Comparison of ENCODE assay signal across 23 cellular contexts in the genomic region with DNA sequence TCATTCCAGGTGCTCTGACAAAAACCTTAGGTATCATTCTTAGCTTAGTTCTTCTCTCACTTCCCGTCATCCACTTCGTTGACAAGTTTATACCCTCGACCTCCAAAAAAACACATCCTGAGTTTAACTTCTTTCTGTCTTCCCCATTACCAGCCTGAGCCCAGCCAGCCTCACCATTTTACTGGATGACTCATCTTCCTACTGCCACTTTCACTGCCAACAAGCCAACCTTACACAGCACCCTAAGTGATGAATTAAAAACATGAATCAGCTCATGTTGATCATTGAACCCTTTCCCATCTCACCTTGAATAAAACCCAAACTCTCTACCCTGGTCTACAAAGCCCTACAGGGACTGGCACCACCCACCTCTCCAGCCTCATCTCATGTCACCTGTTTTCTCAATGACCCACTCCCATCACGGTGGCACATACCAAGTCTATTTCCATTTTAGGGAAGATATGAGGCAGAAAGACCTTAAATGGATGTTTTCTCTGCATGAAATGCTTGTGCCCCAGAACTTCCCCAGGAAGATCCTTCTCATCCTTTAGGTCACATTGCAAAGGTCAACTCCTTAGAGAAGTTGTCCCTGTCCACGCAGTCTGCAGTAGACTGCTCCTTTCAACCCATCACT. TPM values are rescaled to one million over a fixed set of nuclear protein-coding genes. Genes with fewer than 3 reads are reported as not detected.
DNase-seq lines count a peak whose midpoint lies in the region; ATAC-seq, FAIRE-seq and TF ChIP-seq lines count a peak whose summit lies in the region.
"Had no signal": no experiment of that assay in that cellular context is flagged by ENCODE, and none has a peak within 500 bp of the region (broad histone marks: within the 10 kb centered on the region; RNA-seq: fewer than 3 reads in every experiment).

No MANE protein-coding gene starts in this region.

- in situ Hi-C loops in mammary epithelial cell (cut with MboI; ENCODE audit: low sequenced_read_pairs in 2 of 2), result no loop called here

- H4K20me1 ChIP-seq in mammary epithelial cell (ENCODE audit: insufficient read depth, low read length), result no peaks in the 10 kb centered on the region

- intact Hi-C loops in mammary epithelial cell (cut with micrococcal nuclease), result no loop called here

- no peaks in the 10 kb centered on the region for H3K27me3 Mint-ChIP-seq in stimulated activated naive CD8-positive, alpha-beta T cell treated with anti-CD3 and anti-CD28 coated beads, Interleukin-15, amount 100 ng/mL, for 72 hours

- no peak for FAIRE-seq in urothelium cell line (lab: Jason Lieb, UNC)
- FAIRE-seq: D721Med, small intestine had no signal

- H3K27ac Mint-ChIP-seq in stimulated activated naive CD8-positive, alpha-beta T cell treated with anti-CD3 and anti-CD28 coated beads, Interleukin-15, amount 100 ng/mL, for 72 hours, result no peak overlapping the region
- H3K27ac Mint-ChIP-seq: activated CD4-positive, alpha-beta T cell treated with anti-CD3 and anti-CD28 coated beads, Interleukin-2, amount 10 ng/mL, durations not matched to agents 7 days and 5 days; naive thymus-derived CD8-positive, alpha-beta T cell; progenitor cell of endocrine pancreas had no signal

- TF ChIP-seq POLR2A in NB4 (IDR thresholded peaks at IDR 0.05; ENCODE audit: extremely low read depth, insufficient read length), result no peak

- no TSS peak for BruUV-seq in mammary epithelial cell (replicated peaks; lab: Mats Ljungman, UMichigan)

- H3K79me2 ChIP-seq in mammary epithelial cell (ENCODE audit: insufficient read depth, low read length), result no peaks in the 10 kb centered on the region

- DNase-seq in stimulated activated naive CD8-positive, alpha-beta T cell treated with anti-CD3 and anti-CD28 coated beads, Interleukin-15, amount 100 ng/mL, for 72 hours, result no peak
- DNase-seq in stimulated activated naive CD8-positive, alpha-beta T cell treated with anti-CD3 and anti-CD28 coated beads, Interleukin-15, Interleukin-2, amounts not matched to agents 100 U/mL and 50 U/mL, for 24 hours, result no peak
- DNase-seq in NB4 (ENCODE audit: low read depth), result peak; percentile 37
- DNase-seq in mammary epithelial cell, result peak; percentile 26
- DNase-seq in urothelium cell line (ENCODE audit: low spot score), result peak; percentile 14
- DNase-seq in GOT3 (lab: John Stamatoyannopoulos, UW), result no peak
- DNase-seq in superior temporal gyrus (ENCODE audit: extremely low spot score), result no peak
- DNase-seq: activated CD4-positive, alpha-beta T cell treated with anti-CD3 and anti-CD28 coated beads, Interleukin-2, amount 10 ng/mL, durations not matched to agents 7 days and 5 days; central memory CD4-positive, alpha-beta T cell; effector CD4-positive, alpha-beta T cell; heart left ventricle; naive thymus-derived CD8-positive, alpha-beta T cell; NCI-H1694 treated with DMSO at 0.1 percent for 48 hours; NCI-H345; small intestine; stimulated activated CD4-positive, alpha-beta T cell treated with anti-CD3 and anti-CD28 coated beads, Interleukin-4, amount 100 ng/mL, for 24 hours; T-helper 9 cell; thyroid gland had no signal

- H3K4me3 Mint-ChIP-seq in stimulated activated naive CD8-positive, alpha-beta T cell treated with anti-CD3 and anti-CD28 coated beads, Interleukin-15, amount 100 ng/mL, for 72 hours, result no peak overlapping the region
- H3K4me3 Mint-ChIP-seq: activated CD4-positive, alpha-beta T cell treated with anti-CD3 and anti-CD28 coated beads, Interleukin-2, amount 10 ng/mL, durations not matched to agents 7 days and 5 days; naive thymus-derived CD8-positive, alpha-beta T cell had no signal

- H3K4me1 ChIP-seq in mammary epithelial cell (ENCODE audit: insufficient read depth, low read length), result no peaks in the 10 kb centered on the region
- H3K4me1 ChIP-seq: HAP-1, heart left ventricle had no signal

- TF ChIP-seq CTCF in NB4 (IDR thresholded peaks at IDR 0.05; ENCODE audit: low read depth, low read length) (no peak), mammary epithelial cell (conservative IDR thresholded peaks at IDR 0.05 in 1 of 2, IDR thresholded peaks at IDR 0.05 in 1 of 2; ENCODE audit: extremely low read depth in 1 of 2, insufficient read depth in 1 of 2, low read depth in 1 of 2, low read length in 2 of 2) (no peak)

- no peaks in the 10 kb centered on the region for H3K9me3 ChIP-seq in mammary epithelial cell (replicated peaks; ENCODE audit: insufficient read depth, low read length)
- H3K9me3 ChIP-seq: HAP-1, heart left ventricle, thyroid gland had no signal

- CTCF ChIA-PET in mammary epithelial cell (lab: Charles Lee; ENCODE audit: low non-redundant PET), result no interaction called here

- H3K4me2 ChIP-seq in mammary epithelial cell (ENCODE audit: insufficient read depth, low read depth, low read length), result no peak overlapping the region
- H3K4me2 ChIP-seq: KMS-11 had no signal

- H3K4me3 ChIP-seq in NB4 (ENCODE audit: low read depth, low read length) (no peak overlapping the region), mammary epithelial cell (replicated peaks in 1 of 3; ENCODE audit: insufficient read depth in 1 of 3, low read depth in 2 of 3, low read length in 3 of 3) (no peak overlapping the region)
- H3K4me3 ChIP-seq: HAP-1, heart left ventricle, thyroid gland had no signal

- no peak overlapping the region for H3K9ac ChIP-seq in mammary epithelial cell (ENCODE audit: insufficient read depth, low read length)
- H3K9ac ChIP-seq: KMS-11 had no signal

- H2AFZ ChIP-seq in mammary epithelial cell (ENCODE audit: low read depth, low read length), result no peak overlapping the region

- H3K9me3 Mint-ChIP-seq in stimulated activated naive CD8-positive, alpha-beta T cell treated with anti-CD3 and anti-CD28 coated beads, Interleukin-15, amount 100 ng/mL, for 72 hours, result no peaks in the 10 kb centered on the region
- H3K9me3 Mint-ChIP-seq: activated CD4-positive, alpha-beta T cell treated with anti-CD3 and anti-CD28 coated beads, Interleukin-2, amount 10 ng/mL, durations not matched to agents 7 days and 5 days; naive thymus-derived CD8-positive, alpha-beta T cell had no signal

- peak; percentile 53 for ATAC-seq in stimulated activated naive CD8-positive, alpha-beta T cell treated with anti-CD3 and anti-CD28 coated beads, Interleukin-15, amount 100 ng/mL, for 72 hours
- no peak for ATAC-seq in stimulated activated naive CD8-positive, alpha-beta T cell treated with anti-CD3 and anti-CD28 coated beads, Interleukin-15, Interleukin-2, amounts not matched to agents 100 U/mL and 50 U/mL, for 24 hours
- no peak for ATAC-seq in HG02884 (IDR thresholded peaks at IDR 0.05; ENCODE audit: unreplicated experiment)
- ATAC-seq: heart left ventricle; naive thymus-derived CD8-positive, alpha-beta T cell had no signal

- WGBS in mammary epithelial cell (ENCODE audit: low coverage, missing lambda C conversion rate), result 83% methylated on average over 4 of the region's 5 CpGs

- H3K36me3 ChIP-seq in mammary epithelial cell (ENCODE audit: insufficient read depth, low read length), result no peaks in the 10 kb centered on the region
- H3K36me3 ChIP-seq: HAP-1, heart left ventricle, thyroid gland had no signal

- H3K27ac ChIP-seq in mammary epithelial cell (ENCODE audit: insufficient read depth, low read depth, low read length), result no peak overlapping the region
- H3K27ac ChIP-seq: heart left ventricle, KMS-11, thyroid gland had no signal

- H3K4me1 Mint-ChIP-seq in stimulated activated naive CD8-positive, alpha-beta T cell treated with anti-CD3 and anti-CD28 coated beads, Interleukin-15, amount 100 ng/mL, for 72 hours, result no peaks in the 10 kb centered on the region
- H3K4me1 Mint-ChIP-seq: activated CD4-positive, alpha-beta T cell treated with anti-CD3 and anti-CD28 coated beads, Interleukin-2, amount 10 ng/mL, durations not matched to agents 7 days and 5 days had no signal

- H3K27me3 ChIP-seq in mammary epithelial cell (ENCODE audit: insufficient read depth, low read length), result no peaks in the 10 kb centered on the region
- H3K27me3 ChIP-seq: heart left ventricle, thyroid gland had no signal

- dilution Hi-C loops in mammary epithelial cell (cut with HindIII; ENCODE audit: low sequenced_read_pairs), result no loop called here

RNA-seq across cellular contexts. Expression of a gene that starts 9.9 kb away (rescaled TPM):
- 10 to 100 TPM; 13.0 to 22.2 TPM for total RNA-seq in mammary epithelial cell
- polyA plus RNA-seq in mammary epithelial cell, result 6.2 TPM
- 12.5 TPM for polyA minus RNA-seq in mammary epithelial cell

Comparison
In these comparisons a context has a peak if more than half of its experiments do, and no peak if none do; other contexts are left out.
1. DNase-seq: peak in NB4 (single experiment), mammary epithelial cell (single experiment) and urothelium cell line (single experiment); none in stimulated activated naive CD8-positive, alpha-beta T cell treated with anti-CD3 and anti-CD28 coated beads, Interleukin-15, amount 100 ng/mL, for 72 hours (0 of 2), stimulated activated naive CD8-positive, alpha-beta T cell treated with anti-CD3 and anti-CD28 coated beads, Interleukin-15, Interleukin-2, amounts not matched to agents 100 U/mL and 50 U/mL, for 24 hours (single experiment), GOT3 (single experiment) and superior temporal gyrus (single experiment).